In genomic region chr12:51240971-51241370, GRCh38 we compare ENCODE assay signal across 9 cellular contexts. TPM values are rescaled to one million over a fixed set of nuclear protein-coding genes. Genes with fewer than 3 reads are reported as not detected.
A peak's percentile ranks its signal among the peaks of the same experiment; 100 is the strongest.
DNase-seq lines count a peak whose midpoint lies in the region; ATAC-seq and TF ChIP-seq lines count a peak whose summit lies in the region.
"Had no signal": no experiment of that assay in that cellular context is flagged by ENCODE, and none has a peak within 500 bp of the region (broad histone marks: within the 10 kb centered on the region; RNA-seq: fewer than 3 reads in every experiment).

No MANE protein-coding gene starts in this region.

- no peak overlapping the region for H2BK120ac ChIP-seq in IMR-90 (ENCODE audit: low read depth, low read length)

- peak overlapping the region; percentile 49 to 98 (median 97) for H3K4me3 Mint-ChIP-seq in naive thymus-derived CD4-positive, alpha-beta T cell

- peak overlapping the region in 7 of 11 experiments; percentile 88 to 96 (median 91); a peak in 13 of 22 replicates for H3K4me2 ChIP-seq in BLaER1 treated with 17β-estradiol and CSF1 and Interleukin-3, amounts not matched to agents 10 nM and 100 nM
- H3K4me2 ChIP-seq in IMR-90 (ENCODE audit: low read depth, low read length), result peak overlapping the region; percentile 61

- BruUV-seq in IMR-90 (replicated peaks; lab: Mats Ljungman, UMichigan), result no TSS peak

- peak; percentile 83 for DNase-seq in IMR-90
- no peak for DNase-seq in breast epithelium (ENCODE audit: low spot score in 2 of 2)
- DNase-seq in naive thymus-derived CD4-positive, alpha-beta T cell, result no peak
- no peak for DNase-seq in caudate nucleus (lab: John Stamatoyannopoulos, UW)
- DNase-seq in GF-D8 (lab: John Stamatoyannopoulos, UW), result no peak
- no peak for DNase-seq in BE2C
- DNase-seq: stimulated activated naive CD4-positive, alpha-beta T cell treated with Interleukin-2 at 50 U/mL for 16 hours had no signal

- peaks cover 41 to 70% (median 56%) of the 10 kb centered on the region in 7 donors for H3K4me1 Mint-ChIP-seq in naive thymus-derived CD4-positive, alpha-beta T cell

- ATAC-seq in IMR-90 (ENCODE audit: low read depth) (peak; percentile 8), GM18505 (IDR thresholded peaks at IDR 0.05; ENCODE audit: unreplicated experiment) (no peak)
- no peak for ATAC-seq in naive thymus-derived CD4-positive, alpha-beta T cell

- 0 out of 2 replicates have a peak overlapping the region, but pooled peaks have one; percentile 14 for H2AK5ac ChIP-seq in IMR-90 (ENCODE audit: low read depth, low read length)

- no peak overlapping the region for H3K14ac ChIP-seq in IMR-90 (replicated peaks; ENCODE audit: low read depth, low read length)

- intact Hi-C loops in IMR-90 (cut with micrococcal nuclease), result no loop called here
- intact Hi-C loops in breast epithelium (cut with DNase I; ENCODE audit: low total_unique reads), result no loop called here
- intact Hi-C loops in naive thymus-derived CD4-positive, alpha-beta T cell (cut with micrococcal nuclease), result no loop called here

- H4K5ac ChIP-seq in IMR-90 (ENCODE audit: low read depth, low read length), result no peak overlapping the region

- H2BK5ac ChIP-seq in IMR-90 (ENCODE audit: low read depth, low read length, poor library complexity, severe bottlenecking), result peak overlapping the region; percentile 59

- H3K79me1 ChIP-seq in IMR-90 (ENCODE audit: low read depth in 1 of 2, low read length in 2 of 2), result peaks cover 27 to 65% of the 10 kb centered on the region in 2 experiments

- H3K27ac Mint-ChIP-seq in naive thymus-derived CD4-positive, alpha-beta T cell, result peak overlapping the region in 8 of 9 donors; percentile 62 to 100 (median 98)

- peaks cover 11 to 35% (median 34%) of the 10 kb centered on the region in 5 donors for H3K36me3 Mint-ChIP-seq in naive thymus-derived CD4-positive, alpha-beta T cell

- no peak overlapping the region for H2AK9ac ChIP-seq in IMR-90 (replicated peaks; ENCODE audit: low read depth, low read length, poor library complexity)

- H3K9me3 ChIP-seq in BLaER1 treated with 17β-estradiol and CSF1 and Interleukin-3, amounts not matched to agents 10 nM and 100 nM (replicated peaks in 1 of 11), result no peaks in the 10 kb centered on the region
- H3K9me3 ChIP-seq in IMR-90 (ENCODE audit: control insufficient read depth, insufficient read depth, low read length), result no peaks in the 10 kb centered on the region
- no peaks in the 10 kb centered on the region for H3K9me3 ChIP-seq in breast epithelium
- H3K9me3 ChIP-seq in naive thymus-derived CD4-positive, alpha-beta T cell (ENCODE audit: control insufficient read depth in 2 of 3, low read length in 3 of 3), result no peaks in the 10 kb centered on the region
- H3K9me3 ChIP-seq in BE2C, result no peaks in the 10 kb centered on the region

- H3K4ac ChIP-seq in IMR-90 (ENCODE audit: low read depth, low read length), result no peak overlapping the region

- peaks cover 0 to 3% (median 0%) of the 10 kb centered on the region in 5 donors for H3K27me3 Mint-ChIP-seq in naive thymus-derived CD4-positive, alpha-beta T cell

- H3K18ac ChIP-seq in IMR-90 (ENCODE audit: low read depth, low read length), result no peak overlapping the region

- no peak overlapping the region for H2AFZ ChIP-seq in IMR-90 (replicated peaks; ENCODE audit: low read length, poor library complexity)

- no peak overlapping the region for H3K23ac ChIP-seq in IMR-90 (ENCODE audit: low read depth, low read length)

- TF ChIP-seq POLR2A in IMR-90 (IDR thresholded peaks at IDR 0.05; ENCODE audit: low read depth, low read length), result no peak
- no peak for TF ChIP-seq POLR2A in breast epithelium (IDR thresholded peaks at IDR 0.05)
- no peak for TF ChIP-seq POLR2A in GM18505 (IDR thresholded peaks at IDR 0.05; ENCODE audit: borderline replicate concordance, extremely low read depth, insufficient read depth, insufficient read length)

- H3K9ac ChIP-seq in BLaER1 treated with 17β-estradiol and CSF1 and Interleukin-3, amounts not matched to agents 10 nM and 100 nM, result peak overlapping the region in 2 of 11 experiments; percentile 20 to 100; a peak in 1 of 22 replicates
- 0 out of 2 replicates have a peak overlapping the region, but pooled peaks have one; percentile 23 for H3K9ac ChIP-seq in IMR-90 (ENCODE audit: low read depth, low read length)

- no peaks in the 10 kb centered on the region for H3K27me3 ChIP-seq in BLaER1 treated with 17β-estradiol and CSF1 and Interleukin-3, amounts not matched to agents 10 nM and 100 nM
- H3K27me3 ChIP-seq in IMR-90 (ENCODE audit: control insufficient read depth, insufficient read depth, low read length), result no peaks in the 10 kb centered on the region
- no peaks in the 10 kb centered on the region for H3K27me3 ChIP-seq in breast epithelium
- H3K27me3 ChIP-seq in naive thymus-derived CD4-positive, alpha-beta T cell (ENCODE audit: control insufficient read depth in 2 of 2, insufficient read depth in 2 of 2, low read length in 2 of 2), result no peaks in the 10 kb centered on the region
- no peaks in the 10 kb centered on the region for H3K27me3 ChIP-seq in BE2C

- peaks cover 24 to 71% (median 61%) of the 10 kb centered on the region in 10 experiments for H3K4me1 ChIP-seq in BLaER1 treated with 17β-estradiol and CSF1 and Interleukin-3, amounts not matched to agents 10 nM and 100 nM
- H3K4me1 ChIP-seq in IMR-90 (ENCODE audit: control insufficient read depth, insufficient read depth, low read length), result peaks cover 8% of the 10 kb centered on the region
- peaks cover 0 to 15% of the 10 kb centered on the region in 2 donors for H3K4me1 ChIP-seq in breast epithelium
- peaks cover 24 to 33% of the 10 kb centered on the region in 2 donors for H3K4me1 ChIP-seq in naive thymus-derived CD4-positive, alpha-beta T cell (ENCODE audit: control insufficient read depth in 2 of 2, insufficient read depth in 2 of 2, low read length in 2 of 2)
- peaks cover under 1% of the 10 kb centered on the region; the same call in 1 of the 2 replicates for H3K4me1 ChIP-seq in BE2C

- H3K56ac ChIP-seq in IMR-90 (ENCODE audit: extremely low read depth, insufficient read depth, low read length), result no peak overlapping the region

- H3K9me1 ChIP-seq in IMR-90 (ENCODE audit: insufficient read depth, low read length), result peaks cover 18% of the 10 kb centered on the region

- CTCF ChIA-PET in IMR-90 (lab: Yijun Ruan, JAX), result interaction anchor here (0.9 kb wide), 1 partner anchor 12 kb away, joined by 4 read pairs; no protein-coding TSS in a partner anchor
- CTCF ChIA-PET in naive thymus-derived CD4-positive, alpha-beta T cell (lab: Charles Lee), result interaction anchor here (0.6 to 2.8 kb wide), 5 partner anchors 8 to 1970 kb away, joined by 3 to 14 read pairs (median 5); partner anchors contain the start of gene POU6F1

- H4K91ac ChIP-seq in IMR-90 (ENCODE audit: insufficient read depth, low read depth, low read length), result no peak overlapping the region

- H4K20me1 ChIP-seq in BLaER1 treated with 17β-estradiol and CSF1 and Interleukin-3, amounts not matched to agents 10 nM and 100 nM, result peaks cover 10 to 60% (median 34%) of the 10 kb centered on the region in 11 experiments; a peak in 17 of 22 replicates
- peaks cover 9% of the 10 kb centered on the region; the same call in 1 of the 2 replicates for H4K20me1 ChIP-seq in IMR-90 (ENCODE audit: insufficient read depth, low read length)

- H2BK20ac ChIP-seq in IMR-90 (ENCODE audit: low read depth, low read length), result no peak overlapping the region

- in situ Hi-C loops in IMR-90 (cut with MboI; ENCODE audit: low sequenced_read_pairs), result no loop called here

- POLR2A ChIA-PET in IMR-90 (lab: Charles Lee; ENCODE audit: unreplicated experiment), result interaction anchor here (0.6 kb wide), 1 partner anchor 30 kb away, joined by 3 read pairs; the partner anchor contains the start of gene SMAGP
- POLR2A ChIA-PET in naive thymus-derived CD4-positive, alpha-beta T cell (lab: Charles Lee), result interaction anchor here (0.5 to 7.4 kb wide), 14 partner anchors 8 to 232 kb away, joined by 3 to 128 read pairs (median 4); partner anchors contain the start of genes BIN2, POU6F1 and SLC11A2

- peaks cover 49 to 64% (median 59%) of the 10 kb centered on the region in 11 experiments for H3K36me3 ChIP-seq in BLaER1 treated with 17β-estradiol and CSF1 and Interleukin-3, amounts not matched to agents 10 nM and 100 nM
- peaks cover 33% of the 10 kb centered on the region for H3K36me3 ChIP-seq in IMR-90 (ENCODE audit: control insufficient read depth, insufficient read depth, low read length)
- H3K36me3 ChIP-seq in breast epithelium, result peaks cover 5% of the 10 kb centered on the region
- H3K36me3 ChIP-seq in naive thymus-derived CD4-positive, alpha-beta T cell (ENCODE audit: control insufficient read depth in 2 of 3, insufficient read depth in 3 of 3, low read length in 3 of 3), result peaks cover 14 to 44% (median 25%) of the 10 kb centered on the region in 3 experiments
- H3K36me3 ChIP-seq in BE2C, result peaks cover 38% of the 10 kb centered on the region

- no peak overlapping the region for H4K8ac ChIP-seq in IMR-90 (ENCODE audit: low read depth in 2 of 2, low read length in 2 of 2)

- TF ChIP-seq RAD21 in IMR-90 (IDR thresholded peaks at IDR 0.05; ENCODE audit: low read length), result no peak

- WGBS in IMR-90 (ENCODE audit: extremely low coverage in 2 of 2, insufficient read length in 1 of 2), 2 experiments, result 60% methylated on average over 1 of the region's 2 CpGs; no CpG with 5 or more reads in 1 of the 2 experiments

- no peak for TF ChIP-seq CTCF in IMR-90 (conservative IDR thresholded peaks at IDR 0.05; ENCODE audit: low read depth, low read length)
- no peak for TF ChIP-seq CTCF in breast epithelium (IDR thresholded peaks at IDR 0.05)
- no peak for TF ChIP-seq CTCF in BE2C (IDR thresholded peaks at IDR 0.05; ENCODE audit: low read depth, low read length)

- H3K4me3 ChIP-seq in BLaER1 treated with 17β-estradiol and CSF1 and Interleukin-3, amounts not matched to agents 10 nM and 100 nM, result peak overlapping the region in 2 of 10 experiments; percentile 82 to 94; a peak in 3 of 20 replicates
- H3K4me3 ChIP-seq in IMR-90 (ENCODE audit: insufficient read depth, low read depth, low read length) (no peak overlapping the region), breast epithelium (no peak overlapping the region), BE2C (ENCODE audit: low read depth, low read length) (no peak overlapping the region)
- no peak overlapping the region for H3K4me3 ChIP-seq in naive thymus-derived CD4-positive, alpha-beta T cell (ENCODE audit: low read length)

- peak overlapping the region in 1 of 11 experiments; percentile 45; a peak in 1 of 22 replicates for H3K27ac ChIP-seq in BLaER1 treated with 17β-estradiol and CSF1 and Interleukin-3, amounts not matched to agents 10 nM and 100 nM
- H3K27ac ChIP-seq in IMR-90 (ENCODE audit: insufficient read depth, low read length) (peak overlapping the region; percentile 38; the same call in 1 of the 2 replicates), breast epithelium (peak overlapping the region; percentile 15 to 42), caudate nucleus (ENCODE audit: low read depth, low read length) (no peak overlapping the region)
- H3K27ac ChIP-seq in naive thymus-derived CD4-positive, alpha-beta T cell (ENCODE audit: low read depth, low read length), result peak overlapping the region; percentile 100

- H2BK15ac ChIP-seq in IMR-90 (ENCODE audit: low read depth, low read length), result no peak overlapping the region

- dilution Hi-C loops in IMR-90 (cut with HindIII; ENCODE audit: low sequenced_read_pairs, unreplicated experiment), result no loop called here

- H3K9me3 Mint-ChIP-seq in naive thymus-derived CD4-positive, alpha-beta T cell, result peaks cover 0 to 3% (median 0%) of the 10 kb centered on the region in 11 donors

RNA-seq across cellular contexts. Expression of gene DAZAP2, which starts 2.3 kb away (rescaled TPM):
- total RNA-seq in IMR-90 (2012; rRNA removed) (62.2 and 77.2 TPM in 2 replicates), breast epithelium (100 to 1,000 TPM; 318 to 408 (median 330) TPM)
- polyA plus RNA-seq in IMR-90 (2012; rRNA removed), result 202 and 316 TPM in 2 replicates
- 40.8 and 243 TPM in 2 replicates for polyA plus RNA-seq in IMR-90 (2012; cell fraction: cytosol; rRNA removed)
- 114 and 133 TPM in 2 replicates for polyA plus RNA-seq in IMR-90 (2012; cell fraction: nucleus; rRNA removed; ENCODE audit: low replicate concordance)
- 100 to 1,000 TPM; 231 to 306 (median 271) TPM for total RNA-seq in naive thymus-derived CD4-positive, alpha-beta T cell
- 1,000 to 10,000 TPM; 1,567 to 1,584 TPM for polyA plus RNA-seq in naive thymus-derived CD4-positive, alpha-beta T cell
- 320 TPM for polyA plus RNA-seq in BE2C (2012; ENCODE audit: insufficient read depth, insufficient read length, low read depth)

RNA-seq across cellular contexts. Expression of gene POU6F1, which starts 23.1 kb away (rescaled TPM):
- 0.90 and 1.9 TPM in 2 replicates for total RNA-seq in IMR-90 (2012; rRNA removed)
- polyA plus RNA-seq in IMR-90 (2012; rRNA removed), result 3.6 and 4.3 TPM in 2 replicates
- polyA plus RNA-seq in IMR-90 (2012; cell fraction: cytosol; rRNA removed), result 2.5 and 3.0 TPM in 2 replicates
- 15.2 TPM in 2 replicates for polyA plus RNA-seq in IMR-90 (2012; cell fraction: nucleus; rRNA removed; ENCODE audit: low replicate concordance)
- total RNA-seq in breast epithelium, result 10 to 100 TPM; 10.5 to 23.3 (median 15.2) TPM
- total RNA-seq in naive thymus-derived CD4-positive, alpha-beta T cell, result 10 to 100 TPM in 4 of 5 experiments, 1 to 10 TPM in 1; 5.1 to 85.5 (median 33.5) TPM
- 1 to 10 TPM; 1.8 to 4.7 TPM for polyA plus RNA-seq in naive thymus-derived CD4-positive, alpha-beta T cell
- 13.6 TPM for polyA plus RNA-seq in BE2C (2012; ENCODE audit: insufficient read depth, insufficient read length, low read depth)

RNA-seq across cellular contexts. Expression of gene SMAGP, which starts 29.2 kb away (rescaled TPM):
- total RNA-seq in IMR-90 (2012; rRNA removed) (12.2 and 15.6 TPM in 2 replicates), breast epithelium (10 to 100 TPM in 2 of 3 donors, 1 to 10 TPM in 1; 5.8 to 16.1 (median 15.5) TPM)
- 35.8 and 42.7 TPM in 2 replicates for polyA plus RNA-seq in IMR-90 (2012; rRNA removed)
- 17.0 and 41.6 TPM in 2 replicates for polyA plus RNA-seq in IMR-90 (2012; cell fraction: cytosol; rRNA removed)
- polyA plus RNA-seq in IMR-90 (2012; cell fraction: nucleus; rRNA removed; ENCODE audit: low replicate concordance), result 6.5 and 18.3 TPM in 2 replicates
- total RNA-seq in naive thymus-derived CD4-positive, alpha-beta T cell, result 1 to 10 TPM; 1.5 to 7.4 (median 4.2) TPM
- 10 to 100 TPM; 10.6 to 16.2 TPM for polyA plus RNA-seq in naive thymus-derived CD4-positive, alpha-beta T cell
- polyA plus RNA-seq in BE2C (2012; ENCODE audit: insufficient read depth, insufficient read length, low read depth), result 5.8 TPM
